Comparison of ENCODE assay signal across 8 cellular contexts in genomic region chr12:118035194-118036041, GRCh38. TPM values are rescaled to one million over a fixed set of nuclear protein-coding genes. Genes with fewer than 3 reads are reported as not detected.
DNase-seq lines count a peak whose midpoint lies in the region; ATAC-seq and TF ChIP-seq lines count a peak whose summit lies in the region.

No MANE protein-coding gene starts in this region.

- H3K4me3 ChIP-seq in Caco-2 (ENCODE audit: low read depth, low read length) (no peak overlapping the region), Panc1 (ENCODE audit: low read depth in 2 of 2, low read length in 2 of 2) (no peak overlapping the region), foreskin fibroblast (ENCODE audit: low read depth in 1 of 2, low read length in 2 of 2) (no peak overlapping the region)

- TF ChIP-seq CTCF in Caco-2 (IDR thresholded peaks at IDR 0.05; ENCODE audit: insufficient read depth in 1 of 2, low read depth in 1 of 2, low read length in 1 of 2, severe bottlenecking in 1 of 2, unreplicated experiment in 1 of 2) (no peak), Panc1 (IDR thresholded peaks at IDR 0.05) (no peak), foreskin fibroblast (IDR thresholded peaks at IDR 0.05; ENCODE audit: low read depth, low read length) (peak; percentile 13)

- H3K4me1 Mint-ChIP-seq in Caco-2 (ENCODE audit: low read depth, unreplicated experiment): peaks cover 7% of the 10 kb centered on the region

- POLR2A ChIA-PET in Caco-2 (lab: Charles Lee) (interaction anchor here (0.6 kb wide), 1 partner anchor 101 kb away, joined by 3 read pairs; no protein-coding TSS in a partner anchor), Panc1 (lab: Charles Lee) (interaction anchor here (0.5 to 1.3 kb wide), 2 partner anchors 21 to 29 kb away, joined by 4 read pairs; no protein-coding TSS in a partner anchor)

- 0 out of 2 replicates have a peak overlapping the region, but pooled peaks have one; percentile 15 for H3K27ac ChIP-seq in Panc1 (ENCODE audit: low read length)

- H3K9me3 ChIP-seq in Caco-2 (no peaks in the 10 kb centered on the region), Panc1 (ENCODE audit: control insufficient read depth, insufficient read depth, low read depth, low read length) (no peaks in the 10 kb centered on the region)

- no peaks in the 10 kb centered on the region for H3K27me3 ChIP-seq in Caco-2 (replicated peaks; ENCODE audit: control insufficient read depth, insufficient read depth, low read length)
- H3K27me3 ChIP-seq in Panc1 (ENCODE audit: control insufficient read depth, insufficient read depth, low read length): no peaks in the 10 kb centered on the region

- no peak for DNase-seq in Caco-2
- no peak for DNase-seq in Panc1 (ENCODE audit: low read depth, low spot score)
- DNase-seq in foreskin fibroblast: peak in 1 of 2 donors; percentile 59
- DNase-seq in sciatic nerve (ENCODE audit: low spot score): no peak
- no peak for DNase-seq in posterior vena cava (ENCODE audit: low spot score)
- no peak for DNase-seq in HUDEP-2 (lab: John Stamatoyannopoulos, UW; ENCODE audit: unreplicated experiment in 76 of 76)

- peaks cover 64% of the 10 kb centered on the region for H3K36me3 Mint-ChIP-seq in Caco-2 (ENCODE audit: insufficient read depth, unreplicated experiment)

- in situ Hi-C loops in Panc1 (cut with HindIII; ENCODE audit: low pct_unique_long_range_greater_than_20kb, low sequenced_read_pairs): no loop called here

- BruUV-seq in Caco-2 (replicated peaks; lab: Mats Ljungman, UMichigan) (no TSS peak), Panc1 (replicated peaks; lab: Mats Ljungman, UMichigan) (no TSS peak)

- no peak overlapping the region for H3K4me3 Mint-ChIP-seq in Caco-2 (ENCODE audit: unreplicated experiment)

- intact Hi-C loops in Caco-2 (cut with micrococcal nuclease; ENCODE audit: unreplicated experiment): loop anchor here (2.0 kb wide), 1 partner anchor 17 kb away; no protein-coding TSS in a partner anchor
- intact Hi-C loops in Panc1 (cut with micrococcal nuclease; ENCODE audit: unreplicated experiment): no loop called here
- intact Hi-C loops in sciatic nerve (cut with DNase I): no loop called here
- intact Hi-C loops in posterior vena cava (cut with DNase I): loop anchor here in 1 of 2 donors (1.0 kb wide), 1 partner anchor 20 kb away; no protein-coding TSS in a partner anchor

- H3K36me3 ChIP-seq in Caco-2 (ENCODE audit: control insufficient read depth, insufficient read depth, low read length) (peaks cover 3% of the 10 kb centered on the region), Panc1 (ENCODE audit: control insufficient read depth, insufficient read depth, low read length) (peaks cover 54% of the 10 kb centered on the region)

- CTCF ChIA-PET in Caco-2 (lab: Charles Lee) (interaction anchor here (0.6 to 1.9 kb wide), 8 partner anchors 22 to 178 kb away, joined by 3 to 23 read pairs (median 4); no protein-coding TSS in a partner anchor), Panc1 (lab: Charles Lee) (interaction anchor here (1.0 kb wide), 1 partner anchor 160 kb away, joined by 8 read pairs; no protein-coding TSS in a partner anchor)

- ATAC-seq in GM18520 (IDR thresholded peaks at IDR 0.05; ENCODE audit: unreplicated experiment): peak; percentile 78
- peak; percentile 88 for ATAC-seq in HG02938 (IDR thresholded peaks at IDR 0.05; ENCODE audit: unreplicated experiment)
- ATAC-seq in Panc1: peak; percentile 36
- no peak for ATAC-seq in sciatic nerve

- no peaks in the 10 kb centered on the region for H3K9me3 Mint-ChIP-seq in Caco-2 (ENCODE audit: unreplicated experiment)

- peak overlapping the region; percentile 48 for H3K27ac Mint-ChIP-seq in Caco-2 (ENCODE audit: unreplicated experiment)

- no peaks in the 10 kb centered on the region for H3K27me3 Mint-ChIP-seq in Caco-2 (ENCODE audit: insufficient read depth, unreplicated experiment)

- H3K4me1 ChIP-seq in Caco-2: peaks cover 3% of the 10 kb centered on the region; the same call in 1 of the 2 replicates
- H3K4me1 ChIP-seq in Panc1 (ENCODE audit: control insufficient read depth, insufficient read depth, low read length): 0 out of 2 replicates have a peak, but pooled peaks cover 5% of the 10 kb centered on the region

RNA-seq across cellular contexts. Expression of gene RFC5, which starts 18.9 kb away (rescaled TPM):
- total RNA-seq in Caco-2 (2022) (38.5 and 42.7 TPM in 2 replicates), Panc1 (2021; ENCODE audit: unreplicated experiment) (25.0 TPM), sciatic nerve (11.2 TPM), posterior vena cava (1 to 10 TPM; 6.0 to 7.0 TPM)
- polyA plus RNA-seq in Panc1 (2012; ENCODE audit: insufficient read length): 18.0 TPM

RNA-seq across cellular contexts. Expression of gene WSB2, which starts 25.6 kb away (rescaled TPM):
- 36.7 and 37.6 TPM in 2 replicates for total RNA-seq in Caco-2 (2022)
- 193 TPM for total RNA-seq in Panc1 (2021; ENCODE audit: unreplicated experiment)
- polyA plus RNA-seq in Panc1 (2012; ENCODE audit: insufficient read length): 134 TPM
- 62.5 TPM for total RNA-seq in sciatic nerve
- 100 to 1,000 TPM in 1 of 2 donors, 10 to 100 TPM in 1; 73.1 to 107 TPM for total RNA-seq in posterior vena cava
